ENCODE assay signal across 1 cellular context in the genomic region with DNA sequence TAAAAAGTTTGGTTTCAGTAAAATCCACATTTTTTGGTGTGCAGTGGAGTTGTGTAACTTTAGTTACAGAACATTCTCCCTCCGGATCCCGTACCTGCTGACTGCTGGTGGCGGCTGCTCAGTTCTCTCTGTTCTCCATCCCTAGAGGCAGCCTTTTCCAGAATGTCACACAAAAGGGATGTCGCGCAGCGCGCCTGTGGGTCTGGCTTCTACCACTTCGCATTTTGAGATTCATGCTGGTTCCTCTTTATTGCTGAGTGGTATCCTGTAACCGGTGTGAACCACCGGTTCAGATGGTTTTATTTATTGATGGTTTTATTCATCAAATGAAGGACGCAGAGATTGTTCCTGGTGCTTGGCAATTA.
TF ChIP-seq lines count a peak whose summit lies in the region.

No MANE protein-coding gene starts in this region.

TF ChIP-seq in IMR-90, 13 proteins besides CTCF, POLR2A, EP300 and RAD21:
- TF ChIP-seq NFE2L2 (IDR thresholded peaks at IDR 0.05; ENCODE audit: low read depth, low read length) (no peak), CEBPB (IDR thresholded peaks at IDR 0.05; ENCODE audit: low read depth, low read length) (no peak), FOS (IDR thresholded peaks at IDR 0.05; ENCODE audit: low read depth, low read length) (no peak), CHD1 (IDR thresholded peaks at IDR 0.05; ENCODE audit: low read depth, low read length) (no peak), BHLHE40 (IDR thresholded peaks at IDR 0.05; ENCODE audit: low read depth, low read length) (no peak), RCOR1 (IDR thresholded peaks at IDR 0.05; ENCODE audit: insufficient replicate concordance, low read length) (no peak), USF2 (IDR thresholded peaks at IDR 0.05; ENCODE audit: low read depth, low read length) (no peak), ELK1 (IDR thresholded peaks at IDR 0.05; ENCODE audit: borderline replicate concordance, low read depth, low read length) (no peak), SMC3 (IDR thresholded peaks at IDR 0.05; ENCODE audit: low read depth, low read length) (no peak), RFX5 (IDR thresholded peaks at IDR 0.05; ENCODE audit: low read depth, low read length) (no peak), MAZ (IDR thresholded peaks at IDR 0.05; ENCODE audit: borderline replicate concordance, low read depth, low read length) (no peak), MXI1 (IDR thresholded peaks at IDR 0.05; ENCODE audit: borderline replicate concordance, low read depth, low read length) (no peak), MAFK (IDR thresholded peaks at IDR 0.05; ENCODE audit: low read depth, low read length) (no peak)
